ENCODE assay signal across 8 cellular contexts in the genomic region with DNA sequence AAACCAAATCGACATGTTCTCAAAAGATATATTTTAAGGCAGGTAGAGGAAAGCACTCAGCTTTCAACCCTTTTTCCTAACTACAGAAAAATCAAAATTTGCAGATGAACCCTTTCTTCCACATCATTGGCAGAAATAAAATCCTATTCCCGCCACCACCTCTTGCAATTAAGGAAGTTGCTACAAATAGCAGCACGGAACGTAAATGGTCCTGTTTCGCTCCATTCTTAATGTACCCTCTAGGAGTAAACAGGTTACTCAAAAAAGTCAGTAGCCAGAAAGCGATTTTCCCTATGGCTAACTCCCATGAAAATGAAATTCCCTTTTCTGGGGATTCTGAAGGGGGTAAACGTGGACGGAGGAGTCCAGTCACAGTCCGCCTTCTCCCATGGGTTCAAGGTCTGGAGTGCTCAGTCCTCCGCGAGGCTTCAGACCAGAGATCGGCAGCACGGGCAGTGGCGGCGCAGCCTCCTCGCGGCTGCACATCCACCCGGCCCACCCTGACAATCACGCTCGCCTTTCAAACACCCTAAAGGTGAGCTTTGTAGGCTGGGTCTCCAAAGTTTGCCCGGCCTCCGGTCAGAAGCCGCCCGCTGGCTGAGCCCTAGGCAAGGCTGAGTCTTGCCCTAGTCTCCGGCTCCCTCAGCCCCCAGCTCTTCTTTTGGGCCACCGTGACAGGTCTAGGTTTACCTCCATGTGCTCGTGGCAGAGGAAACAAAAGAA. TPM values are rescaled to one million over a fixed set of nuclear protein-coding genes. Genes with fewer than 3 reads are reported as not detected.
DNase-seq lines count a peak whose midpoint lies in the region; ATAC-seq and TF ChIP-seq lines count a peak whose summit lies in the region.

No MANE protein-coding gene starts in this region.

- H3K36me3 ChIP-seq in aorta (ENCODE audit: control insufficient read depth in 1 of 2, insufficient read depth in 2 of 2, low read length in 1 of 2): no peaks in the 10 kb centered on the region

- peaks cover 19 to 29% (median 20%) of the 10 kb centered on the region in 3 donors for H3K4me1 Mint-ChIP-seq in IgD-negative memory B cell
- H3K4me1 Mint-ChIP-seq in naive B cell: peaks cover 8 to 18% (median 10%) of the 10 kb centered on the region in 3 donors

- peak overlapping the region; percentile 78 to 91 (median 88) for H3K4me3 Mint-ChIP-seq in IgD-negative memory B cell
- H3K4me3 Mint-ChIP-seq in naive B cell: peak overlapping the region; percentile 83 to 91 (median 86)

- H3K36me3 Mint-ChIP-seq in IgD-negative memory B cell: peaks cover 1% of the 10 kb centered on the region
- no peaks in the 10 kb centered on the region for H3K36me3 Mint-ChIP-seq in naive B cell

- H3K27me3 ChIP-seq in aorta (ENCODE audit: control insufficient read depth in 1 of 2, insufficient read depth in 2 of 2, low read length in 1 of 2): no peaks in the 10 kb centered on the region

- WGBS in aorta, 2 donors: 6 to 32% methylated on average over 26 to 27 of the region's 27 CpGs

- no peaks in the 10 kb centered on the region for H3K9me3 Mint-ChIP-seq in IgD-negative memory B cell
- H3K9me3 Mint-ChIP-seq in naive B cell: peaks cover 0 to 5% (median 0%) of the 10 kb centered on the region in 7 donors

- H3K27me3 Mint-ChIP-seq in IgD-negative memory B cell: peaks cover 6% of the 10 kb centered on the region
- H3K27me3 Mint-ChIP-seq in naive B cell: no peaks in the 10 kb centered on the region

- no peak for ATAC-seq in naive B cell (ENCODE audit: low read depth in 2 of 2)
- no peak for ATAC-seq in aorta (ENCODE audit: low FRiP score)
- no peak for ATAC-seq in HG02763 (IDR thresholded peaks at IDR 0.05; ENCODE audit: unreplicated experiment)

- peak; percentile 44 for DNase-seq in D341Med (ENCODE audit: low spot score)
- peak; percentile 11 to 24 for DNase-seq in activated CD4-positive, alpha-beta T cell treated with anti-CD3 and anti-CD28 coated beads, Interleukin-2, amount 50 U/mL, for 48 hours
- peak; percentile 8 for DNase-seq in epithelial cell of esophagus (ENCODE audit: low read depth)
- DNase-seq in naive B cell: peak; percentile 15
- peak in 1 of 2 donors; percentile 75 for DNase-seq in aorta
- no peak for DNase-seq in NOMO-1 treated with dmso at 0.1 percent for 144 hours (lab: John Stamatoyannopoulos, UW; ENCODE audit: unreplicated experiment)

- no peaks in the 10 kb centered on the region for H3K9me3 ChIP-seq in aorta (ENCODE audit: control insufficient read depth, low read length)

- no peak overlapping the region for H3K27ac ChIP-seq in aorta (ENCODE audit: low read depth in 1 of 2, low read length in 2 of 2)

- H3K4me1 ChIP-seq in aorta (ENCODE audit: control insufficient read depth in 1 of 2, insufficient read depth in 2 of 2, low read length in 2 of 2): peaks cover 0 to 3% of the 10 kb centered on the region in 2 donors

- intact Hi-C loops in aorta (cut with DNase I): loop anchor here (5.0 kb wide), 2 partner anchors 49 to 104 kb away; no protein-coding TSS in a partner anchor

- H3K4me3 ChIP-seq in epithelial cell of esophagus (ENCODE audit: low read length): peak overlapping the region; percentile 59
- peak overlapping the region; percentile 62 to 77 for H3K4me3 ChIP-seq in aorta (ENCODE audit: low read length in 2 of 2)

- TF ChIP-seq CTCF in epithelial cell of esophagus (IDR thresholded peaks at IDR 0.05; ENCODE audit: insufficient read depth, low read depth, low read length, missing control alignments): no peak

- H3K27ac Mint-ChIP-seq in IgD-negative memory B cell (peak overlapping the region; percentile 23 to 81 (median 73)), naive B cell (peak overlapping the region in 4 of 6 donors; percentile 73 to 88 (median 78))

RNA-seq across cellular contexts. Expression of a gene that starts 1.8 kb away (rescaled TPM):
- polyA plus RNA-seq in IgD-negative memory B cell: 6.1 TPM
- 10 to 100 TPM in 2 of 6 donors, 1 to 10 TPM in 4; 5.8 to 11.2 (median 8.0) TPM for polyA plus RNA-seq in naive B cell (ENCODE audit: low read depth in 6 of 6)
- total RNA-seq in aorta: 10 to 100 TPM; 30.2 to 32.1 TPM
- 10 to 100 TPM in 1 of 2 donors, 1 to 10 TPM in 1; 5.3 to 16.3 TPM for polyA plus RNA-seq in aorta

RNA-seq across cellular contexts. Expression of a gene that starts 34.2 kb away (rescaled TPM):
- polyA plus RNA-seq in IgD-negative memory B cell (not detected), naive B cell (ENCODE audit: low read depth in 6 of 6) (not detected), aorta (not detected)
- total RNA-seq in aorta: not detected
